9 cellular contexts compared by ENCODE assay signal in the genomic region with DNA sequence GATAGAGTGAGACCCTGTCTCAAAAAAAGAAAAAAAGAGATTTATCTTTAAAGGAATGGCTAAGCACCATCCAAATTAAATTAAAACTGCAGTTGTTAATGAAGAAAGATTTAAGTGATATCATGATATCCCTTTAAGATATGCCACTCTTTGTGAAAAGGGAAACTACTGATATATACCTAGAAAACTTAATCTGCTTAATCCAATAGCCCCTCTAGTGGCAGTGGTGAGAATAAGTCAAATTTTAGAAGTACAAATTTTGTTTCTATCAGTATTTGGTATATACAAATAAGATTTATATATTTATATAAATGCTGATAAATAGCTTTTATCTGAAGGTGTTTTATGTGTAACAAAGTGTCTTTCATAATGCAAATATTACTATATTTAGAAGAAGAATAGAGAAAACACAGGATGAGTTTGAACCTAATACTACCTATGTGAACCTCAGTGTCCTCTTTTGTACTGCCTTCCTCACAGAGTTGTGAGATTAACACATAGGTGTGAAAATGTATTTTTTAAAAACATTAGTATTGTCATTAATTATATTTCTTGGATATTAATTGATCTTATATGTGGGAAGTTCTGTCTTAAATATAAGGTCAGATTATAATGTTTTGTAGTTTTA. TPM values are rescaled to one million over a fixed set of nuclear protein-coding genes. Genes with fewer than 3 reads are reported as not detected.
A peak's percentile ranks its signal among the peaks of the same experiment; 100 is the strongest.
DNase-seq lines count a peak whose midpoint lies in the region; ATAC-seq, FAIRE-seq and TF ChIP-seq lines count a peak whose summit lies in the region.
"Had no signal": no experiment of that assay in that cellular context is flagged by ENCODE, and none has a peak within 500 bp of the region (broad histone marks: within the 10 kb centered on the region; RNA-seq: fewer than 3 reads in every experiment).

No MANE protein-coding gene starts in this region.

- in situ Hi-C loops in G401 (cut with HindIII; ENCODE audit: low sequenced_read_pairs) = no loop called here

- no peak overlapping the region for H3K4me3 ChIP-seq in foreskin fibroblast (ENCODE audit: low read depth in 1 of 2, low read length in 2 of 2)

- TF ChIP-seq CTCF in GM10266 (IDR thresholded peaks at IDR 0.05; ENCODE audit: control insufficient read depth, insufficient read depth, low read depth, missing control alignments) (peak; percentile 7), foreskin fibroblast (IDR thresholded peaks at IDR 0.05; ENCODE audit: low read depth, low read length) (peak; percentile 49)

- ATAC-seq in HG03442 (IDR thresholded peaks at IDR 0.05; ENCODE audit: unreplicated experiment) = no peak

- peak; percentile 95 for FAIRE-seq in A204.1 (lab: Jason Lieb, UNC)
- FAIRE-seq in RCC 7860 (lab: Jason Lieb, UNC) = peak; percentile 46
- FAIRE-seq: GM18507 had no signal

- DNase-seq in GM10266 (ENCODE audit: extremely low spot score) = peak; percentile 15
- no peak for DNase-seq in RCC 7860 (ENCODE audit: low spot score)
- peak; percentile 1 to 25 for DNase-seq in foreskin fibroblast
- DNase-seq in stimulated activated CD8-positive, alpha-beta memory T cell treated with anti-CD3 and anti-CD28 coated beads, Interleukin-4, amount 100 ng/mL, for 48 hours = no peak
- DNase-seq in activated gamma-delta T cell (lab: John Stamatoyannopoulos, UW) = no peak
- DNase-seq in G401 (ENCODE audit: low spot score) = no peak

RNA-seq across cellular contexts. Expression of a gene that starts 51.4 kb away (rescaled TPM):
- total RNA-seq in G401 (2014; rRNA removed; shearing (Covaris generic)) = not detected in 2 replicates

Comparison
In these comparisons a context has a peak if more than half of its experiments do, and no peak if none do; other contexts are left out.
1. DNase-seq: peak in GM10266 (single experiment) and foreskin fibroblast (2 of 2); none in RCC 7860 (single experiment), stimulated activated CD8-positive, alpha-beta memory T cell treated with anti-CD3 and anti-CD28 coated beads, Interleukin-4, amount 100 ng/mL, for 48 hours (single experiment), activated gamma-delta T cell (single experiment) and G401 (single experiment).